In the genomic region with DNA sequence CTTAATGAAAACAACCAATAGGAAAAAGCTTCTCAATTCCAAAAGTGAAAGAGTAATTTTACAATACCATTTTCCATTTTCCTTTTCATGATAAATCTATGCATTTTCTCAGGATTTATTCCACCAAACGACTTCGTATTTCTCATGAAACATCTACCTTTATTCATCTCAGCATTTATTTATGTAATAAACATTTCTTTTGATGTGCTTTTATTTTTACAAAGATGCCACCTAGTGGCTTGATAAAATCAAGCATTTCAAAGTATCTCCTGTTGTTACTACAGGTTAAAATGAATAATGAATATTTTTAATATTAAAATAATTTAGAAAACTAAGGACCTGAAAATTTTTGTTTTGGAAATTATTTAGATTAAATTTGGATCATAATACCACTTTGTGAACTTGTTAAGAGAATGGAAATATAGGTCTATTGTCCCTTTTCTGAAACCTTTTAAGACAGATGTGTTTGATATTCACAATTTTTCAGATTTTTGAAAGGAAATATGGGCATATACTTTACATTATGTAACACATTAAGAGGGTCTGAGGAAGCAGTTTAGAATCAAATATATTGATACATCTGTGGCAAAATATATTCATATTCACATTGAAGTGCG, we compare ENCODE assay signal across 8 cellular contexts. TPM values are rescaled to one million over a fixed set of nuclear protein-coding genes. Genes with fewer than 3 reads are reported as not detected.
A peak's percentile ranks its signal among the peaks of the same experiment; 100 is the strongest.
DNase-seq lines count a peak whose midpoint lies in the region; ATAC-seq and TF ChIP-seq lines count a peak whose summit lies in the region.

No MANE protein-coding gene starts in this region.

- peaks cover 38% of the 10 kb centered on the region for H3K4me1 Mint-ChIP-seq in activated T-cell treated with anti-CD3 and anti-CD28 coated beads, Interleukin-2, amount 50 U/mL, for 72 hours (ENCODE audit: low read depth)

- H3K36me3 Mint-ChIP-seq in activated T-cell treated with anti-CD3 and anti-CD28 coated beads, Interleukin-2, amount 50 U/mL, for 72 hours (ENCODE audit: insufficient read depth in 2 of 2): peaks cover 0 to 2% of the 10 kb centered on the region in 2 donors

- BruUV-seq in A673 (replicated peaks; lab: Mats Ljungman, UMichigan): no TSS peak

- peaks cover 18% of the 10 kb centered on the region for H3K27me3 Mint-ChIP-seq in activated T-cell treated with anti-CD3 and anti-CD28 coated beads, Interleukin-2, amount 50 U/mL, for 72 hours (ENCODE audit: low read depth)

- no peak for ATAC-seq in activated T-cell treated with anti-CD3 and anti-CD28 coated beads, Interleukin-2, amount 50 U/mL, for 72 hours (replicated peaks in 1 of 2)
- ATAC-seq in GM21515 (IDR thresholded peaks at IDR 0.05; ENCODE audit: unreplicated experiment): no peak

- POLR2A ChIA-PET in A673 (lab: Charles Lee; ENCODE audit: low non-redundant PET): interaction anchor here (0.7 kb wide), 1 partner anchor 116 kb away, joined by 3 read pairs; no protein-coding TSS in a partner anchor

- no peaks in the 10 kb centered on the region for H3K9me3 Mint-ChIP-seq in activated T-cell treated with anti-CD3 and anti-CD28 coated beads, Interleukin-2, amount 50 U/mL, for 72 hours

- TF ChIP-seq CTCF in A673 (conservative IDR thresholded peaks at IDR 0.05; ENCODE audit: low read depth, low read length) (peak; percentile 70), GM20000 (IDR thresholded peaks at IDR 0.05; ENCODE audit: extremely low read depth, missing control alignments) (peak; percentile 7)

- intact Hi-C loops in A673 (cut with micrococcal nuclease; ENCODE audit: unreplicated experiment): loop anchor here (1.0 kb wide), 1 partner anchor 44 kb away; no protein-coding TSS in a partner anchor

- no peak overlapping the region for H3K27ac Mint-ChIP-seq in activated T-cell treated with anti-CD3 and anti-CD28 coated beads, Interleukin-2, amount 50 U/mL, for 72 hours

- CTCF ChIA-PET in A673 (lab: Charles Lee): interaction anchor here (0.9 kb wide), 1 partner anchor 1220 kb away, joined by 4 read pairs; no protein-coding TSS in a partner anchor

- H3K4me3 Mint-ChIP-seq in activated T-cell treated with anti-CD3 and anti-CD28 coated beads, Interleukin-2, amount 50 U/mL, for 72 hours: no peak overlapping the region

- H3K4me3 ChIP-seq in A673 (ENCODE audit: low read depth, low read length, poor library complexity, severe bottlenecking) (no peak overlapping the region), SK-N-MC (peak overlapping the region; percentile 49)

- H3K4me1 ChIP-seq in A673 (ENCODE audit: insufficient read depth, low read length, poor library complexity, severe bottlenecking): peaks cover 32% of the 10 kb centered on the region

- peak overlapping the region; percentile 47 for H3K9ac ChIP-seq in SK-N-MC (ENCODE audit: insufficient read length)

- DNase-seq in A673 (ENCODE audit: low spot score): peak; percentile 50
- DNase-seq in GM20000 (ENCODE audit: low spot score): no peak
- no peak for DNase-seq in SK-N-MC (ENCODE audit: low read depth, low spot score)
- peak; percentile 50 for DNase-seq in iris pigment epithelial cell (ENCODE audit: low read depth)
- no peak for DNase-seq in activated CD4-positive, alpha-beta T cell treated with anti-CD3 and anti-CD28 coated beads for 4 hours
- DNase-seq in activated T-cell treated with anti-CD3 and anti-CD28 coated beads, Interleukin-2, amount 50 U/mL, for 72 hours: no peak
- DNase-seq in activated CD4-positive, alpha-beta T cell treated with anti-CD3 and anti-CD28 coated beads, Interleukin-2, amount 50 U/mL, for 4 hours: no peak

- H3K27ac ChIP-seq in A673 (ENCODE audit: low read depth, low read length, poor library complexity, severe bottlenecking): peak overlapping the region; percentile 11
- peak overlapping the region; percentile 88 for H3K27ac ChIP-seq in SK-N-MC

- H3K36me3 ChIP-seq in A673 (ENCODE audit: insufficient read depth, low read length, poor library complexity, severe bottlenecking) (peaks cover 4% of the 10 kb centered on the region), SK-N-MC (ENCODE audit: insufficient read depth, low read length) (peaks cover 6% of the 10 kb centered on the region)

- no peaks in the 10 kb centered on the region for H3K9me3 ChIP-seq in A673 (ENCODE audit: low read depth, low read length, poor library complexity, severe bottlenecking)
- no peaks in the 10 kb centered on the region for H3K9me3 ChIP-seq in SK-N-MC (ENCODE audit: low read depth, low read length)

- H3K27me3 ChIP-seq in A673 (replicated peaks; ENCODE audit: insufficient read depth, low read depth, low read length, poor library complexity): peaks cover 8% of the 10 kb centered on the region

RNA-seq across cellular contexts. Expression of gene IQUB, which starts 2.7 kb away (rescaled TPM):
- total RNA-seq in A673 (2021): 0.20 and 0.62 TPM in 2 replicates
- total RNA-seq in activated T-cell treated with anti-CD3 and anti-CD28 coated beads, Interleukin-2, amount 50 U/mL, for 72 hours: under 1 TPM in 1 of 2 donors, not detected in 1; 0.10 TPM

RNA-seq across cellular contexts. Expression of gene NDUFA5, which starts 20.5 kb away (rescaled TPM):
- total RNA-seq in A673 (2021): 107 and 114 TPM in 2 replicates
- 10 to 100 TPM; 48.4 to 57.5 TPM for total RNA-seq in activated T-cell treated with anti-CD3 and anti-CD28 coated beads, Interleukin-2, amount 50 U/mL, for 72 hours

Comparison
In these comparisons a context has a peak if more than half of its experiments do, and no peak if none do; other contexts are left out.
1. DNase-seq: peak in A673 (single experiment) and iris pigment epithelial cell (single experiment); none in GM20000 (single experiment), SK-N-MC (single experiment), activated CD4-positive, alpha-beta T cell treated with anti-CD3 and anti-CD28 coated beads for 4 hours (0 of 2), activated T-cell treated with anti-CD3 and anti-CD28 coated beads, Interleukin-2, amount 50 U/mL, for 72 hours (0 of 2) and activated CD4-positive, alpha-beta T cell treated with anti-CD3 and anti-CD28 coated beads, Interleukin-2, amount 50 U/mL, for 4 hours (0 of 2).